17 cellular contexts compared by ENCODE assay signal in the genomic region with DNA sequence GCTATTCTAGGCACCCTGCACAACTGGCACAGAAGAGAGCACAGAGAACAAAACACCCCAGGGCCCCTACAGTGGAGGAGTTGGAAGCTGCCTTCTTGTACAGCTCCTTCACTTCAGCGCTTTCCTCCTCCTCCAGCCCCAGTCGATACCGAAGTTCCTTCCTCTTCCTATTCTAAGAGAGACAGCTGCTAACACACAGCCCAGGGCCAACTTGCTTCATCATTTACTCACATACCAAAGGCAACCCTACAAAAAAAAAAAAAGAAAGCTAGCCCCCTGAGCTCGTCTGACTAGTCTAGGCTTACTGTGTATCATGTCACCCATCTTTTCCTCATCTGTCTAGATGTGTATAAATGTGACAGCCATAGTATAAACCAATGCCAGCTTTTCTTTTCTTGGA.
"Had no signal": no experiment of that assay in that cellular context is flagged by ENCODE, and none has a peak within 500 bp of the region (broad histone marks: within the 10 kb centered on the region; RNA-seq: fewer than 3 reads in every experiment).

No MANE protein-coding gene starts in this region.

- H3K9me3 ChIP-seq: heart right ventricle, tibial nerve had no signal

- FAIRE-seq: frontal cortex had no signal

- H3K4me3 ChIP-seq: heart right ventricle, skin epidermis, tibial nerve had no signal

- ATAC-seq: activated CD4-positive, CD25-positive, alpha-beta regulatory T cell treated with anti-CD3 and anti-CD28 coated beads, Interleukin-2, amount 50 U/mL, for 24 hours; effector memory CD8-positive, alpha-beta T cell had no signal

- H3K4me1 ChIP-seq: tibial nerve had no signal

- H3K27me3 ChIP-seq: brain microvascular endothelial cell, heart right ventricle, tibial nerve had no signal

- H3K36me3 ChIP-seq: brain microvascular endothelial cell, heart right ventricle, tibial nerve had no signal

- DNase-seq: activated naive CD8-positive, alpha-beta T cell treated with anti-CD3 and anti-CD28 coated beads for 36 hours; amygdala; brain microvascular endothelial cell; cerebellar nuclear complex; effector memory CD8-positive, alpha-beta T cell; heart right ventricle; left colon; retina; stimulated activated CD4-positive, alpha-beta T cell treated with anti-CD3 and anti-CD28 coated beads, Interleukin-15, amount 100 ng/mL, for 24 hours; stimulated activated CD4-positive, alpha-beta T cell treated with anti-CD3 and anti-CD28 coated beads, Interleukin-4, amount 100 ng/mL, for 1 hour; stimulated activated naive CD4-positive, alpha-beta T cell treated with Interleukin-2 at 50 U/mL for 16 hours; substantia nigra; SW 1271 had no signal

- H3K27ac ChIP-seq: brain microvascular endothelial cell, skin epidermis, tibial nerve had no signal
